ENCODE assay signal across 33 cellular contexts in the genomic region with DNA sequence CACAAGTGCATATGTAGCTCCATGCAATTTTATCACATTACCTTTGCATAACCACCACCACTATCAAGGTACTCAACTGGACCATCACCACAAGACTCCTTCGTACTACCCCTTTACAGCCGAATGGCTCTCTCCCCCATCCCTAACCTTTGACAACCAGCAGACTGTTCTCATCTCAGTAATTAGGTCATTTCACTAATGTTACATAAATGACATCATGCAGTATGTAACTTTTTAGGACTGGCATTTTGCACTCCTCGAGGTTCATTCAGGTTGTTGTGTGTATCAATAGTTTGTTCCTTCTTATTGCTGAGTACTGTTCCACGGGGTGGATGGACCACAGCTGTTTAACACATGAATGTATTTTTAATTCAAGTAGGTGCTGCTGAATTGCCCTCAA.
DNase-seq lines count a peak whose midpoint lies in the region; ATAC-seq, FAIRE-seq and TF ChIP-seq lines count a peak whose summit lies in the region.
"Had no signal": no experiment of that assay in that cellular context is flagged by ENCODE, and none has a peak within 500 bp of the region (broad histone marks: within the 10 kb centered on the region; RNA-seq: fewer than 3 reads in every experiment).

No MANE protein-coding gene starts in this region.

- H3K27me3 ChIP-seq in HepG2 (ENCODE audit: control insufficient read depth in 1 of 2, insufficient read depth in 2 of 2, low read length in 2 of 2) (0 out of 5 replicates have a peak, but pooled peaks cover 0 to 1% of the 10 kb centered on the region in 2 experiments), right lobe of liver (no peaks in the 10 kb centered on the region)
- H3K27me3 ChIP-seq: BE2C; BLaER1; BLaER1 treated with 17β-estradiol and CSF1 and Interleukin-3, amounts not matched to agents 10 nM and 100 nM had no signal

- no peaks in the 10 kb centered on the region for H3K79me2 ChIP-seq in HepG2 (ENCODE audit: insufficient read depth, low read length)

- FAIRE-seq in HepG2 (lab: Jason Lieb, UNC) = no peak
- FAIRE-seq: A204.1, A549, D721Med had no signal

- no peaks in the 10 kb centered on the region for H3K9me3 Mint-ChIP-seq in Calu3 (ENCODE audit: low read depth, unreplicated experiment)
- H3K9me3 Mint-ChIP-seq: CD4-positive, alpha-beta memory T cell; CD4-positive, alpha-beta T cell; CD4-positive, CD25-positive, alpha-beta regulatory T cell; CD8-positive, alpha-beta memory T cell; CD8-positive, alpha-beta T cell had no signal

- intact Hi-C loops in HepG2 (cut with micrococcal nuclease; ENCODE audit: unreplicated experiment) (no loop called here), right lobe of liver (cut with DNase I) (no loop called here), Calu3 (cut with micrococcal nuclease; ENCODE audit: unreplicated experiment) (loop anchor here (5.0 kb wide), 1 partner anchor 353 kb away; no protein-coding TSS in a partner anchor)

- TF ChIP-seq RAD21 in HepG2 (CRISPR knock-in tag; IDR thresholded peaks at IDR 0.05) = no peak

- no peak overlapping the region for H3K4me3 ChIP-seq in HepG2 (replicated peaks in 1 of 3; ENCODE audit: insufficient read depth in 1 of 3, low read depth in 2 of 3, low read length in 3 of 3)
- no peak overlapping the region for H3K4me3 ChIP-seq in right lobe of liver
- no peak overlapping the region for H3K4me3 ChIP-seq in HEK293 (ENCODE audit: low read depth, low read length)
- H3K4me3 ChIP-seq: A549; BLaER1; BLaER1 treated with 17β-estradiol and CSF1 and Interleukin-3, amounts not matched to agents 10 nM and 100 nM had no signal

- no peak overlapping the region for H3K4me3 Mint-ChIP-seq in Calu3 (ENCODE audit: low read depth, unreplicated experiment)
- H3K4me3 Mint-ChIP-seq: B cell; CD14-positive monocyte; CD4-positive, alpha-beta memory T cell; CD4-positive, alpha-beta T cell; CD4-positive, CD25-positive, alpha-beta regulatory T cell; CD8-positive, alpha-beta memory T cell; CD8-positive, alpha-beta T cell had no signal

- POLR2A ChIA-PET in HepG2 (lab: Yijun Ruan, JAX) (no interaction called here), HEK293 (lab: Yijun Ruan, JAX) (no interaction called here)

- H3K27ac ChIP-seq in HepG2 (ENCODE audit: extremely low read length, insufficient read depth, low read length) (no peak overlapping the region), right lobe of liver (no peak overlapping the region), HEK293 (ENCODE audit: extremely low read depth, low read depth, low read length) (no peak overlapping the region)
- H3K27ac ChIP-seq: 22Rv1; A549; BLaER1; BLaER1 treated with 17β-estradiol and CSF1 and Interleukin-3, amounts not matched to agents 10 nM and 100 nM; C4-2B had no signal

- no peak overlapping the region for H3K27ac Mint-ChIP-seq in Calu3 (ENCODE audit: unreplicated experiment)
- H3K27ac Mint-ChIP-seq: B cell; CD14-positive monocyte; CD4-positive, alpha-beta memory T cell; CD4-positive, alpha-beta T cell; CD4-positive, CD25-positive, alpha-beta regulatory T cell; CD8-positive, alpha-beta T cell had no signal

- CTCF ChIA-PET in HepG2 (lab: Yijun Ruan, JAX; ENCODE audit: low intra/inter-chr PET ratio, low total read pairs) (no interaction called here), HEK293 (lab: Yijun Ruan, JAX) (no interaction called here), Calu3 (lab: Charles Lee) (no interaction called here)

- H3K4me1 ChIP-seq in HepG2 (ENCODE audit: insufficient read depth, low read length) (no peaks in the 10 kb centered on the region), right lobe of liver (peaks cover 0 to 14% (median 5%) of the 10 kb centered on the region in 4 donors), HEK293 (ENCODE audit: control insufficient read depth, insufficient read depth, low read length) (no peaks in the 10 kb centered on the region)
- H3K4me1 ChIP-seq: A549, Caco-2 had no signal

- no peaks in the 10 kb centered on the region for H3K9me3 ChIP-seq in HepG2 (ENCODE audit: low read length)
- no peaks in the 10 kb centered on the region for H3K9me3 ChIP-seq in right lobe of liver
- H3K9me3 ChIP-seq in HEK293 (ENCODE audit: control insufficient read depth, insufficient read depth, low read depth, low read length) = no peaks in the 10 kb centered on the region
- H3K9me3 ChIP-seq: A549, BE2C, BLaER1, Caco-2 had no signal

- in situ Hi-C loops in HepG2 (cut with HindIII; ENCODE audit: extremely low pct_ligation_motif_present, low pct_unique_long_range_greater_than_20kb) = no loop called here

- H3K4me1 Mint-ChIP-seq in Calu3 (ENCODE audit: low read depth, unreplicated experiment) = no peaks in the 10 kb centered on the region
- H3K4me1 Mint-ChIP-seq: B cell; CD14-positive monocyte; CD4-positive, alpha-beta memory T cell; CD4-positive, CD25-positive, alpha-beta regulatory T cell; CD8-positive, alpha-beta memory T cell had no signal

- H3K36me3 Mint-ChIP-seq in Calu3 (ENCODE audit: insufficient read depth, unreplicated experiment) = no peaks in the 10 kb centered on the region
- H3K36me3 Mint-ChIP-seq: CD14-positive monocyte; CD4-positive, alpha-beta memory T cell; CD8-positive, alpha-beta memory T cell; CD8-positive, alpha-beta T cell had no signal

- no peak for TF ChIP-seq POLR2A in HepG2 (IDR thresholded peaks at IDR 0.05; ENCODE audit: insufficient read depth in 1 of 2, low read depth in 2 of 2, low read length in 2 of 2)
- no peak for TF ChIP-seq POLR2A in right lobe of liver (IDR thresholded peaks at IDR 0.05)

- WGBS in HepG2 (ENCODE audit: low lambda C conversion rate) = 4% methylated on average over 4 of the region's 4 CpGs
- 55% methylated on average over 4 of the region's 4 CpGs for WGBS in right lobe of liver (ENCODE audit: insufficient coverage, low coverage, low lambda C conversion rate, missing lambda C conversion rate)

- no peak overlapping the region for H2AFZ ChIP-seq in HepG2 (ENCODE audit: low read length)

- BruUV-seq in HepG2 (replicated peaks; lab: Mats Ljungman, UMichigan) (no TSS peak), Calu3 (replicated peaks; lab: Mats Ljungman, UMichigan) (no TSS peak)

- DNase-seq in NCI-H1105 treated with DMSO at 0.1 percent for 48 hours (lab: John Stamatoyannopoulos, UW) = peak; percentile 15
- DNase-seq in NCI-H1105 (lab: John Stamatoyannopoulos, UW) = no peak
- DNase-seq in HepG2 (ENCODE audit: low spot score) = no peak
- DNase-seq in right lobe of liver = no peak
- DNase-seq in Calu3 = no peak
- DNase-seq: 8988T; ACHN; AML-193; BE2C; Caco-2; CD4-positive, alpha-beta memory T cell; CD4-positive, alpha-beta T cell; CD8-positive, alpha-beta memory T cell; CD8-positive, alpha-beta T cell; COR-L47; DMS 273 treated with DMSO at 0.1 percent for 48 hours; DMS153; DMS53; DMS79; DMS79 treated with DMSO at 0.1 percent for 48 hours; DND-41; EL had no signal

- TF ChIP-seq CTCF in HepG2 (CRISPR knock-in tag; IDR thresholded peaks at IDR 0.05) (no peak), right lobe of liver (IDR thresholded peaks at IDR 0.05) (no peak), HEK293 (tag by site-specific recombination; IDR thresholded peaks at IDR 0.05) (no peak), Calu3 (IDR thresholded peaks at IDR 0.05; ENCODE audit: unreplicated experiment) (no peak)

- H3K27me3 Mint-ChIP-seq in Calu3 (ENCODE audit: unreplicated experiment) = peaks cover 90% of the 10 kb centered on the region

- no peaks in the 10 kb centered on the region for H4K20me1 ChIP-seq in HepG2 (ENCODE audit: insufficient read depth, low read length)
- H4K20me1 ChIP-seq: BLaER1; BLaER1 treated with 17β-estradiol and CSF1 and Interleukin-3, amounts not matched to agents 10 nM and 100 nM had no signal

- no peak overlapping the region for H3K9ac ChIP-seq in HepG2 (ENCODE audit: insufficient read depth, low read depth, low read length)
- H3K9ac ChIP-seq: BLaER1; BLaER1 treated with 17β-estradiol and CSF1 and Interleukin-3, amounts not matched to agents 10 nM and 100 nM had no signal

- TF ChIP-seq EP300 in HepG2 (IDR thresholded peaks at IDR 0.05; ENCODE audit: low read depth in 2 of 2, low read length in 2 of 2) (no peak), HepG2 (CRISPR knock-in tag; IDR thresholded peaks at IDR 0.05; ENCODE audit: borderline replicate concordance) (no peak)

- no peak overlapping the region for H3K4me2 ChIP-seq in HepG2 (ENCODE audit: low read depth, low read length)
- H3K4me2 ChIP-seq: A549 had no signal

- ATAC-seq in HepG2 = no peak
- no peak for ATAC-seq in right lobe of liver
- ATAC-seq: A549; CD8-positive, alpha-beta T cell had no signal

- H3K36me3 ChIP-seq in HepG2 (replicated peaks in 1 of 2; ENCODE audit: control insufficient read depth in 1 of 2, insufficient read depth in 2 of 2, low read length in 2 of 2) (no peaks in the 10 kb centered on the region), right lobe of liver (no peaks in the 10 kb centered on the region), HEK293 (ENCODE audit: control insufficient read depth in 2 of 2, insufficient read depth in 1 of 2, low read length in 2 of 2) (no peaks in the 10 kb centered on the region)
- H3K36me3 ChIP-seq: BE2C; BLaER1; BLaER1 treated with 17β-estradiol and CSF1 and Interleukin-3, amounts not matched to agents 10 nM and 100 nM had no signal

TF ChIP-seq in HepG2, 621 proteins besides CTCF, POLR2A, EP300 and RAD21:
- TF ChIP-seq ATF7 (IDR thresholded peaks at IDR 0.05) = peak; percentile 84
- no peak for TF ChIP-seq ATF7 (CRISPR knock-in tag; IDR thresholded peaks at IDR 0.05)
- TF ChIP-seq RCOR2 (CRISPR knock-in tag; IDR thresholded peaks at IDR 0.05) = no peak
- no peak for TF ChIP-seq GABPB1 (CRISPR knock-in tag; IDR thresholded peaks at IDR 0.05)
- no peak for TF ChIP-seq NCOR1 (IDR thresholded peaks at IDR 0.05; ENCODE audit: borderline replicate concordance, low read length)

TF ChIP-seq in HEK293, 187 proteins besides CTCF, POLR2A, EP300 and RAD21 (continues in another document):
- TF ChIP-seq ZBTB26 (tag by site-specific recombination; optimal IDR thresholded peaks at IDR 0.05) (no peak), SETDB1 (IDR thresholded peaks at IDR 0.05; ENCODE audit: insufficient read length, low read length) (no peak), ZNF112 (tag by site-specific recombination; IDR thresholded peaks at IDR 0.05) (no peak), ZNF214 (tag by site-specific recombination; IDR thresholded peaks at IDR 0.05; ENCODE audit: borderline replicate concordance) (no peak)
